Comparison of ENCODE assay signal across 39 cellular contexts in genomic region chr10:100083623-100084022, GRCh38. TPM values are rescaled to one million over a fixed set of nuclear protein-coding genes. Genes with fewer than 3 reads are reported as not detected.
"Had no signal": no experiment of that assay in that cellular context is flagged by ENCODE, and none has a peak within 500 bp of the region (broad histone marks: within the 10 kb centered on the region; RNA-seq: fewer than 3 reads in every experiment).

No MANE protein-coding gene starts in this region.

- H3K36me3 ChIP-seq: MG63 had no signal

- DNase-seq: MG63, MM.1S, MV-4-11, NCI-H1048, NCI-H1092, NCI-H1092 treated with DMSO at 0.1 percent for 48 hours, NCI-H1105, NCI-H1105 treated with DMSO at 0.1 percent for 48 hours, NCI-H1417, NCI-H1417 treated with DMSO at 0.1 percent for 48 hours, NCI-H1436, NCI-H1436 treated with DMSO at 0.1 percent for 48 hours, NCI-H146, NCI-H1694, NCI-H1694 treated with DMSO at 0.1 percent for 48 hours, NCI-H187, NCI-H187 treated with DMSO at 0.1 percent for 48 hours, NCI-H1930, NCI-H2029, NCI-H2029 treated with DMSO at 0.1 percent for 48 hours, NCI-H2081, NCI-H2081 treated with DMSO at 0.1 percent for 48 hours, NCI-H2107, NCI-H2171, NCI-H2171 treated with DMSO at 0.1 percent for 48 hours, NCI-H2227 treated with DMSO at 0.1 percent for 48 hours, NCI-H226, NCI-H345, NCI-H446, NCI-H446 treated with DMSO at 0.1 percent for 48 hours, NCI-H510A, NCI-H510A treated with DMSO at 0.1 percent for 48 hours, NCI-H524, NCI-H524 treated with DMSO at 0.1 percent for 48 hours, NCI-H526 had no signal

- H3K27me3 ChIP-seq: MG63 had no signal

- H3K4me3 ChIP-seq: MG63 had no signal

- H3K9me3 ChIP-seq: MG63 had no signal

RNA-seq across cellular contexts. Expression of gene CPN1, which starts 2.0 kb away (rescaled TPM):
- total RNA-seq: LHCN-M2, M059J, MCF 10A, NCI-H460 had no signal
